8 cellular contexts compared by ENCODE assay signal in genomic region chr17:28711723-28712036, GRCh38. TPM values are rescaled to one million over a fixed set of nuclear protein-coding genes. Genes with fewer than 3 reads are reported as not detected.
DNase-seq lines count a peak whose midpoint lies in the region; ATAC-seq and TF ChIP-seq lines count a peak whose summit lies in the region.

Gene PROCA1 (minus strand): TSS chr17:28711888. CDS start chr17:28711660, 228 bp downstream.

- H3K9me3 ChIP-seq in testis: no peaks in the 10 kb centered on the region

- H3K36me3 ChIP-seq in testis (ENCODE audit: low read depth, missing control alignments): no peaks in the 10 kb centered on the region

- ATAC-seq in HG03442 (IDR thresholded peaks at IDR 0.05; ENCODE audit: unreplicated experiment): peak; percentile 23
- ATAC-seq in GM21515 (IDR thresholded peaks at IDR 0.05; ENCODE audit: unreplicated experiment): no peak

- peaks cover 26% of the 10 kb centered on the region for H3K4me1 ChIP-seq in testis

- H3K27me3 ChIP-seq in layer of hippocampus (ENCODE audit: control insufficient read depth, insufficient read depth, low read length): no peaks in the 10 kb centered on the region
- no peaks in the 10 kb centered on the region for H3K27me3 ChIP-seq in testis

- H3K4me3 ChIP-seq in testis: peak within 1 kb of the TSS; percentile 64 to 73

- TF ChIP-seq POLR2A in testis (IDR thresholded peaks at IDR 0.05): no peak

- H3K27ac ChIP-seq in angular gyrus (ENCODE audit: low read depth, low read length) (peak within 1 kb of the TSS; percentile 90), layer of hippocampus (ENCODE audit: low read depth, low read length) (peak within 1 kb of the TSS; percentile 81), testis (peak within 1 kb of the TSS; percentile 82 to 94)

- TF ChIP-seq CTCF in testis (IDR thresholded peaks at IDR 0.05): no peak

- intact Hi-C loops in testis (cut with DNase I; ENCODE audit: low total_unique reads): no loop called here

- 1 to 3% methylated on average over 18 to 20 of the region's 20 CpGs for WGBS in testis, 2 donors

- DNase-seq in SHP77 (lab: John Stamatoyannopoulos, UW): peak; percentile 43 to 50
- no peak for DNase-seq in SHP77 treated with DMSO at 0.1 percent for 48 hours (lab: John Stamatoyannopoulos, UW)
- DNase-seq in testis: no peak
- no peak for DNase-seq in NCI-H510A (lab: John Stamatoyannopoulos, UW)

RNA-seq across cellular contexts. Expression of gene PROCA1, which starts in this region (rescaled TPM):
- 100 to 1,000 TPM in 1 of 2 donors, 10 to 100 TPM in 1; 90.2 to 322 TPM for total RNA-seq in testis
- 286 TPM for polyA plus RNA-seq in testis (ENCODE audit: insufficient read depth, low read depth, low replicate concordance)

Comparison
In these comparisons a context has a peak if more than half of its experiments do, and no peak if none do; other contexts are left out.
1. DNase-seq: peak in SHP77 (2 of 2); none in SHP77 treated with DMSO at 0.1 percent for 48 hours (single experiment), testis (single experiment) and NCI-H510A (single experiment).
2. Peak in every context shown above with its lines, with median percentiles within 50 percentile points of each other: H3K27ac ChIP-seq.